ENCODE assay signal across 20 cellular contexts in genomic region chr1:233183226-233184020, GRCh38.
DNase-seq lines count a peak whose midpoint lies in the region; ATAC-seq, FAIRE-seq and TF ChIP-seq lines count a peak whose summit lies in the region.
"Had no signal": no experiment of that assay in that cellular context is flagged by ENCODE, and none has a peak within 500 bp of the region (broad histone marks: within the 10 kb centered on the region; RNA-seq: fewer than 3 reads in every experiment).

No MANE protein-coding gene starts in this region.

- peak; percentile 8 for DNase-seq in AG08396 (ENCODE audit: low spot score)
- DNase-seq in NT2/D1 (ENCODE audit: low read depth, low spot score) = peak; percentile 44
- no peak for DNase-seq in endothelial cell of umbilical vein (ENCODE audit: low read depth, low spot score)
- DNase-seq in myocyte (ENCODE audit: low read depth) = peak; percentile 5
- no peak for DNase-seq in NK-92 (lab: John Stamatoyannopoulos, UW; ENCODE audit: unreplicated experiment)
- no peak for DNase-seq in thyroid gland
- DNase-seq in NCI-H146 treated with DMSO at 0.1 percent for 48 hours (lab: John Stamatoyannopoulos, UW; ENCODE audit: unreplicated experiment) = no peak
- DNase-seq: activated CD4-positive, alpha-beta T cell treated with anti-CD3 and anti-CD28 coated beads, Interleukin-2, amount 50 U/mL, for 48 hours; activated T-cell treated with anti-CD3 and anti-CD28 coated beads, Interleukin-2, amount 50 U/mL, for 1 hour; GDM1; heart left ventricle; Karpas-422; NCI-H774; stimulated activated naive CD8-positive, alpha-beta T cell treated with anti-CD3 and anti-CD28 coated beads, Interleukin-15, amount 100 ng/mL, for 72 hours; SW 1271 had no signal

- CTCF ChIA-PET in endothelial cell of umbilical vein (lab: Charles Lee) = interaction anchor here (1.1 kb wide), 1 partner anchor 158 kb away, joined by 3 read pairs; no protein-coding TSS in a partner anchor

- H4K20me1 ChIP-seq in endothelial cell of umbilical vein (replicated peaks; ENCODE audit: control insufficient read depth, extremely low read depth, insufficient read depth, low read length) = no peaks in the 10 kb centered on the region

- no peak for ATAC-seq in GM21423 (IDR thresholded peaks at IDR 0.05; ENCODE audit: unreplicated experiment)
- ATAC-seq: heart left ventricle; stimulated activated naive CD8-positive, alpha-beta T cell treated with anti-CD3 and anti-CD28 coated beads, Interleukin-15, amount 100 ng/mL, for 72 hours had no signal

- TF ChIP-seq POLR2A in endothelial cell of umbilical vein (IDR thresholded peaks at IDR 0.05; ENCODE audit: low read depth, low read length) (no peak), thyroid gland (IDR thresholded peaks at IDR 0.05) (no peak)

- H3K9ac ChIP-seq in NT2/D1 (ENCODE audit: insufficient read length, low read depth) (no peak overlapping the region), endothelial cell of umbilical vein (replicated peaks; ENCODE audit: extremely low read depth, insufficient read depth, low read length) (no peak overlapping the region)

- FAIRE-seq in endothelial cell of umbilical vein (lab: Jason Lieb, UNC) = no peak
- FAIRE-seq: GM12891, islet of Langerhans had no signal

- no peak overlapping the region for H2AFZ ChIP-seq in endothelial cell of umbilical vein (ENCODE audit: low read depth, low read length)

- BruUV-seq in endothelial cell of umbilical vein (replicated peaks; lab: Mats Ljungman, UMichigan) = no TSS peak

- H3K4me1 ChIP-seq in NT2/D1 (ENCODE audit: insufficient read depth, insufficient read length) (peaks cover 2% of the 10 kb centered on the region), endothelial cell of umbilical vein (ENCODE audit: control insufficient read depth, extremely low read depth, insufficient read depth, low read length) (peaks cover 3% of the 10 kb centered on the region), thyroid gland (no peaks in the 10 kb centered on the region)
- H3K4me1 ChIP-seq: esophagus muscularis mucosa had no signal

- H3K9me3 ChIP-seq in NT2/D1 (ENCODE audit: insufficient read depth, low read length) = peaks cover 14% of the 10 kb centered on the region
- no peaks in the 10 kb centered on the region for H3K9me3 ChIP-seq in endothelial cell of umbilical vein (replicated peaks; ENCODE audit: control insufficient read depth, insufficient read depth, low read length)
- H3K9me3 ChIP-seq in thyroid gland = no peaks in the 10 kb centered on the region
- H3K9me3 ChIP-seq: esophagus muscularis mucosa, heart left ventricle had no signal

- dilution Hi-C loops in endothelial cell of umbilical vein (cut with MboI; ENCODE audit: extremely low pct_ligation_motif_present, low sequenced_read_pairs) = no loop called here

- H3K79me2 ChIP-seq in endothelial cell of umbilical vein (ENCODE audit: control insufficient read depth, insufficient read depth, low read length) = no peaks in the 10 kb centered on the region

- H3K27ac ChIP-seq in endothelial cell of umbilical vein (ENCODE audit: insufficient read depth, low read depth, low read length) (no peak overlapping the region), thyroid gland (no peak overlapping the region)
- H3K27ac ChIP-seq: esophagus muscularis mucosa, heart left ventricle, RWPE1 had no signal

- H3K9me1 ChIP-seq in endothelial cell of umbilical vein (replicated peaks; ENCODE audit: control insufficient read depth, extremely low read depth, insufficient read depth, low read length) = no peaks in the 10 kb centered on the region

- intact Hi-C loops in endothelial cell of umbilical vein (cut with micrococcal nuclease) (no loop called here), thyroid gland (cut with DNase I) (no loop called here)

- TF ChIP-seq CTCF in endothelial cell of umbilical vein (IDR thresholded peaks at IDR 0.05; ENCODE audit: extremely low read depth in 1 of 2, insufficient read depth in 1 of 2, low read depth in 1 of 2, low read length in 2 of 2) (no peak), thyroid gland (IDR thresholded peaks at IDR 0.05) (no peak)

- POLR2A ChIA-PET in endothelial cell of umbilical vein (lab: Charles Lee) = no interaction called here

- H3K27me3 ChIP-seq in NT2/D1 (ENCODE audit: insufficient read depth, insufficient read length) (no peaks in the 10 kb centered on the region), endothelial cell of umbilical vein (ENCODE audit: control insufficient read depth in 2 of 2, insufficient read depth in 2 of 2, low read length in 2 of 2) (no peaks in the 10 kb centered on the region), thyroid gland (no peaks in the 10 kb centered on the region)
- H3K27me3 ChIP-seq: esophagus muscularis mucosa, heart left ventricle had no signal

- WGBS in thyroid gland, 2 donors = 79 to 80% methylated on average over 8 of the region's 8 CpGs

- H3K4me3 ChIP-seq in NT2/D1 (ENCODE audit: insufficient read length, low read depth) (no peak overlapping the region), endothelial cell of umbilical vein (replicated peaks in 1 of 3; ENCODE audit: insufficient read depth in 1 of 3, low read depth in 1 of 3, low read length in 3 of 3) (no peak overlapping the region), thyroid gland (replicated peaks in 1 of 3) (no peak overlapping the region)
- H3K4me3 ChIP-seq: esophagus muscularis mucosa, heart left ventricle had no signal

- H3K4me2 ChIP-seq in endothelial cell of umbilical vein (ENCODE audit: insufficient read depth, low read length) = no peak overlapping the region

- H3K36me3 ChIP-seq in NT2/D1 (ENCODE audit: insufficient read depth, insufficient read length, low read length) (peaks cover 7% of the 10 kb centered on the region), endothelial cell of umbilical vein (ENCODE audit: control insufficient read depth in 2 of 2, extremely low read depth in 1 of 2, insufficient read depth in 2 of 2, low read length in 2 of 2) (no peaks in the 10 kb centered on the region), thyroid gland (no peaks in the 10 kb centered on the region)
- H3K36me3 ChIP-seq: heart left ventricle had no signal

TF ChIP-seq in endothelial cell of umbilical vein, 7 proteins besides CTCF, POLR2A, EP300 and RAD21:
- no peak for TF ChIP-seq EZH2 (IDR thresholded peaks at IDR 0.05; ENCODE audit: borderline replicate concordance, low read depth, low read length, severe bottlenecking)
- no peak for TF ChIP-seq JUN (IDR thresholded peaks at IDR 0.05; ENCODE audit: borderline replicate concordance, insufficient read depth, insufficient read length, low read depth)
- peak; percentile 12 for TF ChIP-seq FOS (IDR thresholded peaks at IDR 0.05; ENCODE audit: borderline replicate concordance, insufficient read depth, low read length)
- TF ChIP-seq POLR2AphosphoS5 (IDR thresholded peaks at IDR 0.05; ENCODE audit: insufficient read depth, low read depth, low read length) = no peak
- no peak for TF ChIP-seq MYC (IDR thresholded peaks at IDR 0.05; ENCODE audit: low read depth, low read length)
- TF ChIP-seq MAX (IDR thresholded peaks at IDR 0.05; ENCODE audit: insufficient read depth, insufficient read length) = no peak
- TF ChIP-seq GATA2 (IDR thresholded peaks at IDR 0.05; ENCODE audit: insufficient read depth, insufficient read length, low read depth, low read length) = no peak

Comparison
In these comparisons a context has a peak if more than half of its experiments do, and no peak if none do; other contexts are left out.
1. DNase-seq: peak in AG08396 (single experiment), NT2/D1 (single experiment) and myocyte (single experiment); none in endothelial cell of umbilical vein (single experiment), NK-92 (single experiment), thyroid gland (0 of 2) and NCI-H146 treated with DMSO at 0.1 percent for 48 hours (single experiment).